10 cellular contexts compared by ENCODE assay signal in genomic region chr12:55719371-55719770, GRCh38. TPM values are rescaled to one million over a fixed set of nuclear protein-coding genes. Genes with fewer than 3 reads are reported as not detected.
A peak's percentile ranks its signal among the peaks of the same experiment; 100 is the strongest.
DNase-seq lines count a peak whose midpoint lies in the region; ATAC-seq and TF ChIP-seq lines count a peak whose summit lies in the region.
"Had no signal": no experiment of that assay in that cellular context is flagged by ENCODE, and none has a peak within 500 bp of the region (broad histone marks: within the 10 kb centered on the region; RNA-seq: fewer than 3 reads in every experiment).

No MANE protein-coding gene starts in this region.

- H3K27ac ChIP-seq in left ventricle myocardium inferior (replicated peaks) (peak overlapping the region; percentile 97), iPS-20b (ENCODE audit: low read length) (no peak overlapping the region), prostate gland (peak overlapping the region; percentile 28 to 40), aorta (ENCODE audit: low read depth in 1 of 2, low read length in 2 of 2) (peak overlapping the region; percentile 38 to 76)

- no peak for TF ChIP-seq CTCF in left ventricle myocardium inferior (IDR thresholded peaks at IDR 0.05; ENCODE audit: borderline replicate concordance)
- no peak for TF ChIP-seq CTCF in prostate gland (IDR thresholded peaks at IDR 0.05)

- H3K4me3 ChIP-seq in left ventricle myocardium inferior = peak overlapping the region; percentile 0
- H3K4me3 ChIP-seq in iPS-20b (ENCODE audit: low read length) = no peak overlapping the region
- H3K4me3 ChIP-seq in prostate gland = no peak overlapping the region
- H3K4me3 ChIP-seq in aorta (ENCODE audit: low read length in 2 of 2) = no peak overlapping the region

- WGBS in prostate gland = 77% methylated on average over 7 of the region's 7 CpGs
- WGBS in aorta, 2 donors = 37 to 44% methylated on average over 7 of the region's 7 CpGs

- DNase-seq in left ventricle myocardium inferior (no peak), left cardiac atrium (no peak), prostate gland (ENCODE audit: low spot score) (no peak), aorta (peak; percentile 35 to 48), HEK293T (ENCODE audit: extremely low spot score) (no peak), NCI-H446 treated with DMSO at 0.1 percent for 48 hours (lab: John Stamatoyannopoulos, UW) (no peak)
- DNase-seq in activated CD8-positive, alpha-beta memory T cell treated with anti-CD3 and anti-CD28 coated beads, Interleukin-2, amount 50 U/mL, for 48 hours = no peak
- DNase-seq: central memory CD4-positive, alpha-beta T cell; T-helper 1 cell had no signal

- no peak for TF ChIP-seq POLR2A in prostate gland (IDR thresholded peaks at IDR 0.05)

- H3K4me1 ChIP-seq in left ventricle myocardium inferior (peaks cover 91% of the 10 kb centered on the region), iPS-20b (ENCODE audit: insufficient read depth, low read length) (peaks cover 27% of the 10 kb centered on the region), prostate gland (replicated peaks) (peaks cover 12% of the 10 kb centered on the region), aorta (ENCODE audit: control insufficient read depth in 1 of 2, insufficient read depth in 2 of 2, low read length in 2 of 2) (no peaks in the 10 kb centered on the region)

- POLR2A ChIA-PET in HEK293T (lab: Yijun Ruan, JAX) = interaction anchor here (1.1 to 5.4 kb wide), 3 partner anchors 10 to 110 kb away, joined by 3 to 30 read pairs (median 6); partner anchors contain the start of genes CD63 and DNAJC14

- CTCF ChIA-PET in HEK293T (lab: Yijun Ruan, JAX) = interaction anchor here (0.6 to 0.9 kb wide), 3 partner anchors 9 to 63 kb away, joined by 3 read pairs; partner anchors contain the start of gene ITGA7

- no peak for ATAC-seq in left cardiac atrium
- ATAC-seq in aorta (ENCODE audit: low FRiP score) = no peak

- no peaks in the 10 kb centered on the region for H3K27me3 ChIP-seq in left ventricle myocardium inferior (ENCODE audit: low read depth)
- H3K27me3 ChIP-seq in iPS-20b (ENCODE audit: insufficient read depth, low read length) = no peaks in the 10 kb centered on the region
- H3K27me3 ChIP-seq in prostate gland (replicated peaks; ENCODE audit: insufficient read depth) = no peaks in the 10 kb centered on the region
- no peaks in the 10 kb centered on the region for H3K27me3 ChIP-seq in aorta (ENCODE audit: control insufficient read depth in 1 of 2, insufficient read depth in 2 of 2, low read length in 1 of 2)

- H3K9me3 ChIP-seq in left ventricle myocardium inferior (replicated peaks) (no peaks in the 10 kb centered on the region), iPS-20b (ENCODE audit: insufficient read depth, low read depth, low read length) (no peaks in the 10 kb centered on the region), prostate gland (no peaks in the 10 kb centered on the region), aorta (ENCODE audit: control insufficient read depth, low read length) (no peaks in the 10 kb centered on the region)

- intact Hi-C loops in left ventricle myocardium inferior (cut with micrococcal nuclease) (no loop called here), left cardiac atrium (cut with DNase I) (no loop called here), prostate gland (cut with DNase I) (no loop called here), aorta (cut with DNase I) (no loop called here)

- peak overlapping the region; percentile 97; the same call in 1 of the 2 replicates for H3K9ac ChIP-seq in iPS-20b (ENCODE audit: low read depth, low read length)

- peaks cover 14% of the 10 kb centered on the region for H3K36me3 ChIP-seq in left ventricle myocardium inferior
- H3K36me3 ChIP-seq in iPS-20b (ENCODE audit: insufficient read depth, low read depth, low read length) = peaks cover 17% of the 10 kb centered on the region
- H3K36me3 ChIP-seq in prostate gland = no peaks in the 10 kb centered on the region
- H3K36me3 ChIP-seq in aorta (ENCODE audit: control insufficient read depth in 1 of 2, insufficient read depth in 2 of 2, low read length in 1 of 2) = no peaks in the 10 kb centered on the region

TF ChIP-seq in HEK293T, 16 proteins besides CTCF, POLR2A, EP300 and RAD21:
- no peak for TF ChIP-seq ELF4 (IDR thresholded peaks at IDR 0.05)
- TF ChIP-seq ZNF384 (IDR thresholded peaks at IDR 0.05) = no peak
- TF ChIP-seq HDGF (IDR thresholded peaks at IDR 0.05; ENCODE audit: borderline replicate concordance) = no peak
- TF ChIP-seq SUZ12 (IDR thresholded peaks at IDR 0.05) = no peak
TF ChIP-seq in HEK293T: peak in this region for 0.

RNA-seq across cellular contexts. Expression of gene RDH5, which starts 0.8 kb away (rescaled TPM):
- 12.2 TPM for total RNA-seq in left ventricle myocardium inferior
- 10 to 100 TPM; 29.5 to 38.1 TPM for total RNA-seq in left cardiac atrium
- 10 to 100 TPM in 1 of 2 donors, 1 to 10 TPM in 1; 5.7 to 12.6 TPM for total RNA-seq in prostate gland
- 10 to 100 TPM; 21.9 to 51.1 TPM for total RNA-seq in aorta
- 10 to 100 TPM; 16.7 to 49.4 TPM for polyA plus RNA-seq in aorta

RNA-seq across cellular contexts. Expression of gene BLOC1S1, which starts 3.5 kb away (rescaled TPM):
- total RNA-seq in left ventricle myocardium inferior (109 TPM), left cardiac atrium (100 to 1,000 TPM; 119 to 123 TPM), prostate gland (100 to 1,000 TPM; 151 to 240 TPM), aorta (100 to 1,000 TPM in 1 of 2 donors, 10 to 100 TPM in 1; 87.3 to 115 TPM)
- polyA plus RNA-seq in aorta = 100 to 1,000 TPM; 248 to 351 TPM

RNA-seq across cellular contexts. Expression of gene CD63, which starts 9.4 kb away (rescaled TPM):
- 705 TPM for total RNA-seq in left ventricle myocardium inferior
- 1,000 to 10,000 TPM; 1,288 to 1,875 TPM for total RNA-seq in left cardiac atrium
- 100 to 1,000 TPM; 485 to 585 TPM for total RNA-seq in prostate gland
- total RNA-seq in aorta = 1,000 to 10,000 TPM; 1,107 to 1,135 TPM
- polyA plus RNA-seq in aorta = 1,000 to 10,000 TPM; 1,323 to 1,532 TPM

RNA-seq across cellular contexts. Expression of gene ITGA7, which starts 11.7 kb away (rescaled TPM):
- total RNA-seq in left ventricle myocardium inferior (520 TPM), left cardiac atrium (100 to 1,000 TPM; 395 to 448 TPM), prostate gland (10 to 100 TPM; 17.4 to 37.0 TPM), aorta (100 to 1,000 TPM; 463 to 747 TPM)
- 100 to 1,000 TPM in 1 of 2 donors, 10 to 100 TPM in 1; 76.1 to 633 TPM for polyA plus RNA-seq in aorta

RNA-seq across cellular contexts. Expression of gene GDF11, which starts 23.6 kb away (rescaled TPM):
- 15.6 TPM for total RNA-seq in left ventricle myocardium inferior
- 10 to 100 TPM; 12.0 to 14.2 TPM for total RNA-seq in left cardiac atrium
- 10 to 100 TPM in 1 of 2 donors, 1 to 10 TPM in 1; 4.1 to 10.3 TPM for total RNA-seq in prostate gland
- 1 to 10 TPM; 6.6 to 9.4 TPM for total RNA-seq in aorta
- polyA plus RNA-seq in aorta = 1 to 10 TPM; 3.0 to 4.2 TPM

Comparison
In these comparisons a context has a peak if more than half of its experiments do, and no peak if none do; other contexts are left out.
1. DNase-seq: peak in aorta (2 of 2); none in left ventricle myocardium inferior (single experiment), left cardiac atrium (single experiment), prostate gland (single experiment), HEK293T (single experiment), NCI-H446 treated with DMSO at 0.1 percent for 48 hours (single experiment) and activated CD8-positive, alpha-beta memory T cell treated with anti-CD3 and anti-CD28 coated beads, Interleukin-2, amount 50 U/mL, for 48 hours (single experiment).